Comparison of ENCODE assay signal across 24 cellular contexts in the genomic region with DNA sequence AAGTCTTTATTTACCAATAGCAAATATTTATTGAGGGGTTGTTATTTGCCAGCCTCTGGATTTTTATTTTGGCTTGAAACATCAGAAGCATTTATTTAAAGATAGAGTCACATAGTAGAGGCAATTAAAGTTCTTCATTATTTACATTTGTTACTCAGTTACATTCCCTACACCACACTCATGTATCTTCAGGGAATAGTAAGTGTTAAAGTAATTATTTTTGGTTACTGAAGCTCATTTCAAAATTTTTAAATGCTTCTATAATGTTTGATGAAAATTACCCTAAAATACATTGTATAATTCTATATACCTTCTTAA.
DNase-seq lines count a peak whose midpoint lies in the region; ATAC-seq, FAIRE-seq and TF ChIP-seq lines count a peak whose summit lies in the region.
"Had no signal": no experiment of that assay in that cellular context is flagged by ENCODE, and none has a peak within 500 bp of the region (broad histone marks: within the 10 kb centered on the region; RNA-seq: fewer than 3 reads in every experiment).

No MANE protein-coding gene starts in this region.

- H3K27me3 Mint-ChIP-seq in T-helper 17 cell = no peaks in the 10 kb centered on the region
- H3K27me3 Mint-ChIP-seq: B cell; CD4-positive, alpha-beta T cell; CD8-positive, alpha-beta memory T cell had no signal

- POLR2A ChIA-PET in HepG2 (lab: Yijun Ruan, JAX) (no interaction called here), PC-3 (lab: Charles Lee; ENCODE audit: unreplicated experiment) (interaction anchor here (0.5 to 0.6 kb wide), 3 partner anchors 8 to 1085 kb away, joined by 3 to 5 read pairs (median 4); no protein-coding TSS in a partner anchor)

- H4K20me1 ChIP-seq in HepG2 (ENCODE audit: insufficient read depth, low read length) = no peaks in the 10 kb centered on the region
- no peaks in the 10 kb centered on the region for H4K20me1 ChIP-seq in PC-3 (ENCODE audit: low read length)
- H4K20me1 ChIP-seq: BLaER1 had no signal

- no peaks in the 10 kb centered on the region for H3K9me2 ChIP-seq in PC-3 (replicated peaks; ENCODE audit: low read length)

- H3K4me2 ChIP-seq in HepG2 (ENCODE audit: low read depth, low read length) = no peak overlapping the region
- no peak overlapping the region for H3K4me2 ChIP-seq in PC-3 (ENCODE audit: low read length)
- H3K4me2 ChIP-seq: BLaER1 had no signal

- peaks cover 0 to 7% (median 5%) of the 10 kb centered on the region in 4 donors for H3K4me1 ChIP-seq in liver (ENCODE audit: control insufficient read depth in 4 of 4, insufficient read depth in 4 of 4, low read length in 3 of 4)
- no peaks in the 10 kb centered on the region for H3K4me1 ChIP-seq in HepG2 (ENCODE audit: insufficient read depth, low read length)
- H3K4me1 ChIP-seq in PC-3 (ENCODE audit: insufficient read depth, low read length) = peaks cover 15% of the 10 kb centered on the region
- H3K4me1 ChIP-seq: BLaER1 had no signal

- DNase-seq in HepG2 (ENCODE audit: low spot score) (no peak), PC-3 (peak; percentile 25), SHP77 (lab: John Stamatoyannopoulos, UW) (no peak), WERI-Rb-1 (no peak), T-helper 17 cell (no peak)
- no peak for DNase-seq in stimulated activated effector memory CD8-positive, alpha-beta T cell treated with anti-CD3 and anti-CD28 coated beads, Interleukin-12 subunit alpha, Interleukin-12 subunit beta, amount 100 ng/mL, for 72 hours (ENCODE audit: low spot score in 2 of 2)
- DNase-seq: CD4-positive, alpha-beta T cell; CD8-positive, alpha-beta memory T cell; DMS 273 treated with DMSO at 0.1 percent for 48 hours; DMS79; EL; GDM1; GOT3; HFFc6 had no signal

- H3K9ac ChIP-seq in liver (ENCODE audit: low read depth in 1 of 2, low read length in 2 of 2) = peak overlapping the region in 1 of 2 donors; percentile 50
- H3K9ac ChIP-seq in HepG2 (ENCODE audit: insufficient read depth, low read depth, low read length) = no peak overlapping the region
- no peak overlapping the region for H3K9ac ChIP-seq in PC-3 (ENCODE audit: low read length)
- H3K9ac ChIP-seq: BLaER1 had no signal

- BruUV-seq in HepG2 (replicated peaks; lab: Mats Ljungman, UMichigan) (no TSS peak), PC-3 (replicated peaks; lab: Mats Ljungman, UMichigan) (no TSS peak)

- ATAC-seq in HepG2 (no peak), PC-3 (peak; percentile 79), T-helper 17 cell (no peak)
- ATAC-seq in stimulated activated effector memory CD8-positive, alpha-beta T cell treated with anti-CD3 and anti-CD28 coated beads, Interleukin-12 subunit alpha, Interleukin-12 subunit beta, amount 100 ng/mL, for 72 hours = no peak
- ATAC-seq: GM12878 had no signal

- TF ChIP-seq EP300 in HepG2 (IDR thresholded peaks at IDR 0.05; ENCODE audit: low read depth in 2 of 2, low read length in 2 of 2) = no peak
- TF ChIP-seq EP300 in HepG2 (CRISPR knock-in tag; IDR thresholded peaks at IDR 0.05; ENCODE audit: borderline replicate concordance) = no peak

- no peaks in the 10 kb centered on the region for H3K9me3 Mint-ChIP-seq in stimulated activated effector memory CD8-positive, alpha-beta T cell treated with anti-CD3 and anti-CD28 coated beads, Interleukin-12 subunit alpha, Interleukin-12 subunit beta, amount 100 ng/mL, for 72 hours
- H3K9me3 Mint-ChIP-seq: CD4-positive, alpha-beta T cell; CD8-positive, alpha-beta memory T cell; HFFc6 had no signal

- in situ Hi-C loops in HepG2 (cut with HindIII; ENCODE audit: extremely low pct_ligation_motif_present, low pct_unique_long_range_greater_than_20kb) = no loop called here

- H3K79me2 ChIP-seq in HepG2 (ENCODE audit: insufficient read depth, low read length) = no peaks in the 10 kb centered on the region
- H3K79me2 ChIP-seq in PC-3 (ENCODE audit: low read length) = no peaks in the 10 kb centered on the region

- FAIRE-seq in HepG2 (lab: Jason Lieb, UNC) = no peak
- FAIRE-seq: A204.1, D721Med, GM12878, H54 had no signal

- TF ChIP-seq RAD21 in liver (IDR thresholded peaks at IDR 0.05) (no peak), HepG2 (CRISPR knock-in tag; IDR thresholded peaks at IDR 0.05) (no peak)

- H3F3A ChIP-seq in PC-3 (ENCODE audit: low read length, unreplicated experiment) = no peaks in the 10 kb centered on the region

- H2AFZ ChIP-seq in HepG2 (ENCODE audit: low read length) = no peak overlapping the region
- H2AFZ ChIP-seq in PC-3 (ENCODE audit: low read length) = no peak overlapping the region

- no peak for TF ChIP-seq POLR2A in HepG2 (IDR thresholded peaks at IDR 0.05; ENCODE audit: insufficient read depth in 1 of 2, low read depth in 2 of 2, low read length in 2 of 2)

- H3K27ac Mint-ChIP-seq in stimulated activated effector memory CD8-positive, alpha-beta T cell treated with anti-CD3 and anti-CD28 coated beads, Interleukin-12 subunit alpha, Interleukin-12 subunit beta, amount 100 ng/mL, for 72 hours = peak overlapping the region; percentile 16
- H3K27ac Mint-ChIP-seq in T-helper 17 cell = no peak overlapping the region
- H3K27ac Mint-ChIP-seq: B cell; CD14-positive monocyte; CD4-positive, alpha-beta T cell; HFFc6 had no signal

- H3K36me3 ChIP-seq in liver (ENCODE audit: control insufficient read depth in 4 of 4, insufficient read depth in 3 of 4, low read depth in 1 of 4, low read length in 3 of 4) (no peaks in the 10 kb centered on the region), HepG2 (replicated peaks in 1 of 2; ENCODE audit: control insufficient read depth in 1 of 2, insufficient read depth in 2 of 2, low read length in 2 of 2) (no peaks in the 10 kb centered on the region), PC-3 (ENCODE audit: low read depth, low read length) (no peaks in the 10 kb centered on the region), WERI-Rb-1 (peaks cover 35% of the 10 kb centered on the region)
- H3K36me3 ChIP-seq: HAP-1 had no signal

- peaks cover 70% of the 10 kb centered on the region for H3K36me3 Mint-ChIP-seq in stimulated activated effector memory CD8-positive, alpha-beta T cell treated with anti-CD3 and anti-CD28 coated beads, Interleukin-12 subunit alpha, Interleukin-12 subunit beta, amount 100 ng/mL, for 72 hours
- H3K36me3 Mint-ChIP-seq in T-helper 17 cell (ENCODE audit: low read depth) = no peaks in the 10 kb centered on the region
- H3K36me3 Mint-ChIP-seq: CD14-positive monocyte had no signal

- no peaks in the 10 kb centered on the region for H3K9me3 ChIP-seq in liver (ENCODE audit: control insufficient read depth in 4 of 4, low read length in 3 of 4)
- H3K9me3 ChIP-seq in HepG2 (ENCODE audit: low read length) = no peaks in the 10 kb centered on the region
- no peaks in the 10 kb centered on the region for H3K9me3 ChIP-seq in PC-3 (ENCODE audit: low read length)
- H3K9me3 ChIP-seq in WERI-Rb-1 (ENCODE audit: severe bottlenecking) = no peaks in the 10 kb centered on the region
- H3K9me3 ChIP-seq in T-helper 17 cell (ENCODE audit: control insufficient read depth, low read length, poor library complexity, severe bottlenecking) = no peaks in the 10 kb centered on the region
- H3K9me3 ChIP-seq: BLaER1, HAP-1 had no signal

- H3K27me3 ChIP-seq in liver (ENCODE audit: control insufficient read depth in 4 of 4, insufficient read depth in 4 of 4, low read length in 3 of 4) (no peaks in the 10 kb centered on the region), HepG2 (ENCODE audit: control insufficient read depth in 1 of 2, insufficient read depth in 2 of 2, low read length in 2 of 2) (no peaks in the 10 kb centered on the region), PC-3 (ENCODE audit: low read length) (no peaks in the 10 kb centered on the region), WERI-Rb-1 (ENCODE audit: insufficient read depth, low read depth, severe bottlenecking) (no peaks in the 10 kb centered on the region)
- H3K27me3 ChIP-seq: BLaER1 had no signal

- H3K4me3 Mint-ChIP-seq in stimulated activated effector memory CD8-positive, alpha-beta T cell treated with anti-CD3 and anti-CD28 coated beads, Interleukin-12 subunit alpha, Interleukin-12 subunit beta, amount 100 ng/mL, for 72 hours = no peak overlapping the region
- no peak overlapping the region for H3K4me3 Mint-ChIP-seq in T-helper 17 cell
- H3K4me3 Mint-ChIP-seq: B cell; CD14-positive monocyte; CD4-positive, alpha-beta T cell; CD8-positive, alpha-beta memory T cell; HFFc6 had no signal

- intact Hi-C loops in HepG2 (cut with micrococcal nuclease; ENCODE audit: unreplicated experiment) (no loop called here), PC-3 (cut with micrococcal nuclease) (loop anchor here (1.0 to 5.0 kb wide), 3 partner anchors 13 to 46 kb away; no protein-coding TSS in a partner anchor)

- no peak overlapping the region for H3K4me3 ChIP-seq in liver (ENCODE audit: low read depth in 1 of 3, low read length in 3 of 3)
- no peak overlapping the region for H3K4me3 ChIP-seq in HepG2 (replicated peaks in 1 of 3; ENCODE audit: insufficient read depth in 1 of 3, low read depth in 2 of 3, low read length in 3 of 3)
- H3K4me3 ChIP-seq in PC-3 (ENCODE audit: low read length) = no peak overlapping the region
- no peak overlapping the region for H3K4me3 ChIP-seq in WERI-Rb-1 (ENCODE audit: low read depth, low read length)
- H3K4me3 ChIP-seq: BLaER1, GM12878, HAP-1 had no signal

- peak overlapping the region in 1 of 2 donors; percentile 51 for H3K27ac ChIP-seq in liver (ENCODE audit: low read depth in 1 of 2, low read length in 2 of 2)
- no peak overlapping the region for H3K27ac ChIP-seq in HepG2 (ENCODE audit: extremely low read length, insufficient read depth, low read length)
- H3K27ac ChIP-seq in PC-3 (ENCODE audit: low read length) = no peak overlapping the region
- no peak overlapping the region for H3K27ac ChIP-seq in WERI-Rb-1
- H3K27ac ChIP-seq: 22Rv1, BLaER1 had no signal

- CTCF ChIA-PET in HepG2 (lab: Yijun Ruan, JAX; ENCODE audit: low intra/inter-chr PET ratio, low total read pairs) (no interaction called here), PC-3 (lab: Charles Lee) (no interaction called here)

- no peaks in the 10 kb centered on the region for H3K4me1 Mint-ChIP-seq in stimulated activated effector memory CD8-positive, alpha-beta T cell treated with anti-CD3 and anti-CD28 coated beads, Interleukin-12 subunit alpha, Interleukin-12 subunit beta, amount 100 ng/mL, for 72 hours
- no peaks in the 10 kb centered on the region for H3K4me1 Mint-ChIP-seq in T-helper 17 cell
- H3K4me1 Mint-ChIP-seq: B cell, CD14-positive monocyte had no signal

- TF ChIP-seq CTCF in liver (IDR thresholded peaks at IDR 0.05; ENCODE audit: low read depth, low read length, missing input control) (no peak), HepG2 (CRISPR knock-in tag; IDR thresholded peaks at IDR 0.05) (no peak), PC-3 (conservative IDR thresholded peaks at IDR 0.05; ENCODE audit: low read depth, low read length) (no peak), WERI-Rb-1 (IDR thresholded peaks at IDR 0.05; ENCODE audit: low read depth, low read length) (no peak)

TF ChIP-seq in liver, 16 proteins besides CTCF, POLR2A, EP300 and RAD21:
- TF ChIP-seq JUND (IDR thresholded peaks at IDR 0.05) = no peak
- TF ChIP-seq FOXA2 (IDR thresholded peaks at IDR 0.05) = peak; percentile 3

TF ChIP-seq in HepG2, 621 proteins besides CTCF, POLR2A, EP300 and RAD21 (continues in another document):
- TF ChIP-seq KLF11 (CRISPR knock-in tag; IDR thresholded peaks at IDR 0.05) = no peak
- TF ChIP-seq ZNF720 (CRISPR knock-in tag; IDR thresholded peaks at IDR 0.05) = no peak
- no peak for TF ChIP-seq SAFB2 (CRISPR knock-in tag; IDR thresholded peaks at IDR 0.05; ENCODE audit: borderline replicate concordance, low read depth)
- no peak for TF ChIP-seq BHLHE40 (IDR thresholded peaks at IDR 0.05; ENCODE audit: low read length)
- TF ChIP-seq MEIS2 (CRISPR knock-in tag; IDR thresholded peaks at IDR 0.05) = no peak
